In genomic region chr9:131732636-131733340, GRCh38 we compare ENCODE assay signal across 8 cellular contexts. TPM values are rescaled to one million over a fixed set of nuclear protein-coding genes. Genes with fewer than 3 reads are reported as not detected.
DNase-seq lines count a peak whose midpoint lies in the region; ATAC-seq and TF ChIP-seq lines count a peak whose summit lies in the region.

No MANE protein-coding gene starts in this region.

- peak overlapping the region; percentile 46 for H3K27ac ChIP-seq in CD8-positive, alpha-beta memory T cell (ENCODE audit: low read depth, low read length)
- H3K27ac ChIP-seq in IMR-90 (ENCODE audit: insufficient read depth, low read length) (no peak overlapping the region), lung (ENCODE audit: low read depth in 1 of 2, low read length in 1 of 2) (peak overlapping the region; percentile 27 to 88)

- intact Hi-C loops in IMR-90 (cut with micrococcal nuclease), result loop anchor here (5.0 kb wide), 2 partner anchors 55 to 75 kb away; no protein-coding TSS in a partner anchor

- peak overlapping the region; percentile 44 for H3K4me3 ChIP-seq in CD8-positive, alpha-beta memory T cell (ENCODE audit: low read length)
- H3K4me3 ChIP-seq in IMR-90 (ENCODE audit: insufficient read depth, low read depth, low read length), result no peak overlapping the region
- no peak overlapping the region for H3K4me3 ChIP-seq in lung

- 0 out of 2 replicates have a peak overlapping the region, but pooled peaks have one; percentile 33 for H4K91ac ChIP-seq in IMR-90 (ENCODE audit: insufficient read depth, low read depth, low read length)

- H2BK5ac ChIP-seq in IMR-90 (ENCODE audit: low read depth, low read length, poor library complexity, severe bottlenecking), result no peak overlapping the region

- peaks cover 43% of the 10 kb centered on the region for H3K9me1 ChIP-seq in IMR-90 (ENCODE audit: insufficient read depth, low read length)

- H2AK5ac ChIP-seq in IMR-90 (ENCODE audit: low read depth, low read length), result peak overlapping the region; percentile 86

- peak overlapping the region; percentile 62; the same call in 1 of the 2 replicates for H2BK20ac ChIP-seq in IMR-90 (ENCODE audit: low read depth, low read length)

- ATAC-seq in IMR-90 (ENCODE audit: low read depth) (no peak), lung (ENCODE audit: insufficient read depth, low FRiP score) (no peak), GM18517 (IDR thresholded peaks at IDR 0.05; ENCODE audit: unreplicated experiment) (no peak)

- BruUV-seq in IMR-90 (replicated peaks; lab: Mats Ljungman, UMichigan), result no TSS peak

- H3K4me1 Mint-ChIP-seq in CD8-positive, alpha-beta memory T cell, result peaks cover 90 to 96% (median 96%) of the 10 kb centered on the region in 3 donors

- H3K4me2 ChIP-seq in IMR-90 (ENCODE audit: low read depth, low read length), result no peak overlapping the region; the same call in 1 of the 2 replicates

- peaks cover 97% of the 10 kb centered on the region for H3K4me1 ChIP-seq in CD8-positive, alpha-beta memory T cell (ENCODE audit: insufficient read depth, low read length)
- H3K4me1 ChIP-seq in IMR-90 (ENCODE audit: control insufficient read depth, insufficient read depth, low read length) (peaks cover 42% of the 10 kb centered on the region), lung (ENCODE audit: control insufficient read depth in 2 of 2, insufficient read depth in 2 of 2, low read length in 2 of 2) (peaks cover 47 to 50% of the 10 kb centered on the region in 2 donors)

- no peak for TF ChIP-seq RAD21 in IMR-90 (IDR thresholded peaks at IDR 0.05; ENCODE audit: low read length)

- no peak overlapping the region for H3K23ac ChIP-seq in IMR-90 (ENCODE audit: low read depth, low read length)

- WGBS in IMR-90 (ENCODE audit: extremely low coverage in 2 of 2, insufficient read length in 1 of 2), 2 experiments, result 100% methylated on average over 1 of the region's 13 CpGs; no CpG with 5 or more reads in 1 of the 2 experiments
- WGBS in lung, 2 donors, result 29 to 57% methylated on average over 13 of the region's 13 CpGs

- no peak overlapping the region for H3K56ac ChIP-seq in IMR-90 (ENCODE audit: extremely low read depth, insufficient read depth, low read length)

- peak overlapping the region; percentile 13; the same call in 1 of the 3 replicates for H2BK15ac ChIP-seq in IMR-90 (ENCODE audit: low read depth, low read length)

- H3K79me1 ChIP-seq in IMR-90 (ENCODE audit: low read depth in 1 of 2, low read length in 2 of 2), result peaks cover 30 to 88% of the 10 kb centered on the region in 2 experiments

- H2AFZ ChIP-seq in IMR-90 (replicated peaks; ENCODE audit: low read length, poor library complexity), result no peak overlapping the region

- H4K8ac ChIP-seq in IMR-90 (ENCODE audit: low read depth in 2 of 2, low read length in 2 of 2), result no peak overlapping the region

- POLR2A ChIA-PET in CD8-positive, alpha-beta memory T cell (lab: Charles Lee), result interaction anchor here (0.6 to 7.7 kb wide), 11 partner anchors 11 to 476 kb away, joined by 3 to 77 read pairs (median 4); no protein-coding TSS in a partner anchor
- POLR2A ChIA-PET in IMR-90 (lab: Charles Lee; ENCODE audit: unreplicated experiment), result no interaction called here

- H2BK120ac ChIP-seq in IMR-90 (ENCODE audit: low read depth, low read length), result peak overlapping the region; percentile 33; the same call in 1 of the 2 replicates

- no peaks in the 10 kb centered on the region for H3K27me3 ChIP-seq in CD8-positive, alpha-beta memory T cell (ENCODE audit: insufficient read depth, low read length, poor library complexity, severe bottlenecking)
- H3K27me3 ChIP-seq in IMR-90 (ENCODE audit: control insufficient read depth, insufficient read depth, low read length) (no peaks in the 10 kb centered on the region), lung (ENCODE audit: control insufficient read depth, insufficient read depth) (no peaks in the 10 kb centered on the region)

- no peaks in the 10 kb centered on the region for H3K36me3 ChIP-seq in CD8-positive, alpha-beta memory T cell (ENCODE audit: insufficient read depth, low read length)
- no peaks in the 10 kb centered on the region for H3K36me3 ChIP-seq in IMR-90 (ENCODE audit: control insufficient read depth, insufficient read depth, low read length)
- no peaks in the 10 kb centered on the region for H3K36me3 ChIP-seq in lung (ENCODE audit: control insufficient read depth in 2 of 2, insufficient read depth in 2 of 2, low read length in 2 of 2)

- H4K5ac ChIP-seq in IMR-90 (ENCODE audit: low read depth, low read length), result no peak overlapping the region

- peaks cover 2 to 26% (median 5%) of the 10 kb centered on the region in 3 donors for H3K36me3 Mint-ChIP-seq in CD8-positive, alpha-beta memory T cell

- no peak for TF ChIP-seq CTCF in IMR-90 (conservative IDR thresholded peaks at IDR 0.05; ENCODE audit: low read depth, low read length)
- no peak for TF ChIP-seq CTCF in lung (IDR thresholded peaks at IDR 0.05; ENCODE audit: control extremely low read depth, extremely low read depth)

- H3K14ac ChIP-seq in IMR-90 (replicated peaks; ENCODE audit: low read depth, low read length), result no peak overlapping the region

- H3K4me3 Mint-ChIP-seq in CD8-positive, alpha-beta memory T cell, result peak overlapping the region; percentile 60 to 90 (median 84)

- peak overlapping the region; percentile 17 for H2AK9ac ChIP-seq in IMR-90 (replicated peaks; ENCODE audit: low read depth, low read length, poor library complexity)

- no peak overlapping the region for H3K18ac ChIP-seq in IMR-90 (ENCODE audit: low read depth, low read length)

- no peaks in the 10 kb centered on the region for H3K27me3 Mint-ChIP-seq in CD8-positive, alpha-beta memory T cell

- no peaks in the 10 kb centered on the region for H3K9me3 ChIP-seq in CD8-positive, alpha-beta memory T cell (ENCODE audit: low read length)
- H3K9me3 ChIP-seq in IMR-90 (ENCODE audit: control insufficient read depth, insufficient read depth, low read length) (no peaks in the 10 kb centered on the region), lung (ENCODE audit: control insufficient read depth in 2 of 2, insufficient read depth in 1 of 2, low read length in 1 of 2) (no peaks in the 10 kb centered on the region)

- H3K27ac Mint-ChIP-seq in CD8-positive, alpha-beta memory T cell, result peak overlapping the region; percentile 78 to 99 (median 92)

- TF ChIP-seq POLR2A in IMR-90 (IDR thresholded peaks at IDR 0.05; ENCODE audit: low read depth, low read length), result no peak

- peak overlapping the region; percentile 78 for H3K4ac ChIP-seq in IMR-90 (ENCODE audit: low read depth, low read length)

- in situ Hi-C loops in IMR-90 (cut with MboI; ENCODE audit: low sequenced_read_pairs), result no loop called here

- peaks cover 0 to 1% (median 0%) of the 10 kb centered on the region in 5 donors for H3K9me3 Mint-ChIP-seq in CD8-positive, alpha-beta memory T cell

- dilution Hi-C loops in IMR-90 (cut with HindIII; ENCODE audit: low sequenced_read_pairs, unreplicated experiment), result no loop called here

- no peak overlapping the region for H3K9ac ChIP-seq in IMR-90 (ENCODE audit: low read depth, low read length)

- DNase-seq in CD8-positive, alpha-beta memory T cell, result peak; percentile 11 to 79 (median 44)
- no peak for DNase-seq in IMR-90
- peak; percentile 28 for DNase-seq in activated gamma-delta T cell treated with anti-CD3 and anti-CD28 coated beads, Interleukin-2, amount 50 U/mL, for 16 hours (ENCODE audit: low read depth)
- no peak for DNase-seq in lung (ENCODE audit: low spot score)
- DNase-seq in HT-29 (ENCODE audit: low spot score), result no peak
- DNase-seq in pons (ENCODE audit: low spot score), result no peak
- no peak for DNase-seq in NCI-H1436 treated with DMSO at 0.1 percent for 48 hours (lab: John Stamatoyannopoulos, UW)

- CTCF ChIA-PET in CD8-positive, alpha-beta memory T cell (lab: Charles Lee), result interaction anchor here (0.8 to 7.7 kb wide), 13 partner anchors 11 to 201 kb away, joined by 3 to 49 read pairs (median 4); no protein-coding TSS in a partner anchor
- CTCF ChIA-PET in IMR-90 (lab: Yijun Ruan, JAX), result interaction anchor here (1.1 kb wide), 1 partner anchor 18 kb away, joined by 5 read pairs; no protein-coding TSS in a partner anchor

- peaks cover 87% of the 10 kb centered on the region for H4K20me1 ChIP-seq in IMR-90 (ENCODE audit: insufficient read depth, low read length)

TF ChIP-seq in IMR-90, 13 proteins besides CTCF, POLR2A, EP300 and RAD21 (continues in another document):
- TF ChIP-seq CEBPB (IDR thresholded peaks at IDR 0.05; ENCODE audit: low read depth, low read length) (no peak), FOS (IDR thresholded peaks at IDR 0.05; ENCODE audit: low read depth, low read length) (no peak), NFE2L2 (IDR thresholded peaks at IDR 0.05; ENCODE audit: low read depth, low read length) (no peak), RCOR1 (IDR thresholded peaks at IDR 0.05; ENCODE audit: insufficient replicate concordance, low read length) (no peak), ELK1 (IDR thresholded peaks at IDR 0.05; ENCODE audit: borderline replicate concordance, low read depth, low read length) (no peak), MAZ (IDR thresholded peaks at IDR 0.05; ENCODE audit: borderline replicate concordance, low read depth, low read length) (no peak), MXI1 (IDR thresholded peaks at IDR 0.05; ENCODE audit: borderline replicate concordance, low read depth, low read length) (no peak), SMC3 (IDR thresholded peaks at IDR 0.05; ENCODE audit: low read depth, low read length) (no peak), BHLHE40 (IDR thresholded peaks at IDR 0.05; ENCODE audit: low read depth, low read length) (no peak), RFX5 (IDR thresholded peaks at IDR 0.05; ENCODE audit: low read depth, low read length) (no peak), MAFK (IDR thresholded peaks at IDR 0.05; ENCODE audit: low read depth, low read length) (no peak)

RNA-seq across cellular contexts. Expression of gene RAPGEF1, which starts 7.1 kb away (rescaled TPM):
- total RNA-seq in CD8-positive, alpha-beta memory T cell, result 100 to 1,000 TPM; 145 to 148 TPM
- 20.1 TPM for polyA plus RNA-seq in CD8-positive, alpha-beta memory T cell
- total RNA-seq in IMR-90 (2012; rRNA removed) (13.1 and 13.3 TPM in 2 replicates), lung (100 to 1,000 TPM in 1 of 2 donors, 10 to 100 TPM in 1; 56.8 to 134 TPM)
- polyA plus RNA-seq in IMR-90 (2012; rRNA removed) (22.3 and 23.0 TPM in 2 replicates), lung (10 to 100 TPM; 38.9 to 53.3 TPM)
- 14.6 and 21.5 TPM in 2 replicates for polyA plus RNA-seq in IMR-90 (2012; cell fraction: cytosol; rRNA removed)
- 30.5 and 31.7 TPM in 2 replicates for polyA plus RNA-seq in IMR-90 (2012; cell fraction: nucleus; rRNA removed; ENCODE audit: low replicate concordance)
- total RNA-seq in HT-29 (2014; rRNA removed; shearing (Covaris generic)), result 15.7 and 15.8 TPM in 2 replicates

Comparison
In these comparisons a context has a peak if more than half of its experiments do, and no peak if none do; other contexts are left out.
1. DNase-seq: peak in CD8-positive, alpha-beta memory T cell (5 of 5) and activated gamma-delta T cell treated with anti-CD3 and anti-CD28 coated beads, Interleukin-2, amount 50 U/mL, for 16 hours (single experiment); none in IMR-90 (single experiment), lung (single experiment), HT-29 (single experiment), pons (single experiment) and NCI-H1436 treated with DMSO at 0.1 percent for 48 hours (single experiment).